Comparison of ENCODE assay signal across 16 cellular contexts in genomic region chr7:81488210-81488609, GRCh38.
A peak's percentile ranks its signal among the peaks of the same experiment; 100 is the strongest.
DNase-seq lines count a peak whose midpoint lies in the region; ATAC-seq and TF ChIP-seq lines count a peak whose summit lies in the region.
"Had no signal": no experiment of that assay in that cellular context is flagged by ENCODE, and none has a peak within 500 bp of the region (broad histone marks: within the 10 kb centered on the region; RNA-seq: fewer than 3 reads in every experiment).

No MANE protein-coding gene starts in this region.

- no peak for TF ChIP-seq CTCF in epithelial cell of esophagus (IDR thresholded peaks at IDR 0.05; ENCODE audit: insufficient read depth, low read depth, low read length, missing control alignments)

- peak; percentile 5 for DNase-seq in Daoy (ENCODE audit: low read depth)
- DNase-seq in M059J (ENCODE audit: low read depth), result peak; percentile 18
- DNase-seq in epithelial cell of esophagus (ENCODE audit: low read depth), result peak; percentile 57
- DNase-seq in renal cortical epithelial cell (ENCODE audit: low read depth), result peak; percentile 16
- DNase-seq in activated CD8-positive, alpha-beta memory T cell treated with anti-CD3 and anti-CD28 coated beads, Interleukin-2, amount 50 U/mL, for 48 hours, result no peak
- DNase-seq: DMS153, GDM1, Karpas-422, NCI-H1417 treated with DMSO at 0.1 percent for 48 hours, NCI-H2029 treated with DMSO at 0.1 percent for 48 hours, NCI-H526, Right ventricle myocardium superior had no signal

- H3K4me3 ChIP-seq in epithelial cell of esophagus (ENCODE audit: low read length), result no peak overlapping the region
- H3K4me3 ChIP-seq: BLaER1 had no signal

- ATAC-seq in HG02981 (IDR thresholded peaks at IDR 0.05; ENCODE audit: unreplicated experiment), result no peak
- ATAC-seq in GM21447 (IDR thresholded peaks at IDR 0.05; ENCODE audit: unreplicated experiment), result no peak
- ATAC-seq: HCT116 had no signal
